ENCODE assay signal across 21 cellular contexts in the genomic region with DNA sequence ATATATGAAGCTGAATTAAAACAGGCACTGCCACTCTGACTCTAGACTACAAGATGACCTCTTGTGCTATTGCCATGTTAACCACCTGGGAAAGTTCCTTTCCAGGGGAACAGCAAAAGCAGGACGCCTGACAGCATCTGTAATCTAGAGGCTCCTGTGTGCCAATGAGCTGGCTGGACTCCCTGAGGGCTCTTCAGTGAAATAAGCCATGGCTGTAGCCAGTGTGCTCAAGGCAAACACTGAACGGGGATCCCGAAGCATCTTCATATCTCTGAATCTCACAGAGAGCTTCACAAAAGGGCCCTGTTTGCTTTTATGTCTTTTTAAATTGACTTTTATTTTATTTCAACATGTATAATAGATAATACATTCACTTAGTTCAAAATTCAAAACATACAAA. TPM values are rescaled to one million over a fixed set of nuclear protein-coding genes. Genes with fewer than 3 reads are reported as not detected.
A peak's percentile ranks its signal among the peaks of the same experiment; 100 is the strongest.
DNase-seq lines count a peak whose midpoint lies in the region; ATAC-seq and TF ChIP-seq lines count a peak whose summit lies in the region.
"Had no signal": no experiment of that assay in that cellular context is flagged by ENCODE, and none has a peak within 500 bp of the region (broad histone marks: within the 10 kb centered on the region; RNA-seq: fewer than 3 reads in every experiment).

No MANE protein-coding gene starts in this region.

- no peak for DNase-seq in HCT116 (ENCODE audit: low read depth, low spot score)
- DNase-seq in NCI-H2029 (lab: John Stamatoyannopoulos, UW) = peak; percentile 62
- DNase-seq in SHP77 (lab: John Stamatoyannopoulos, UW) = peak; percentile 39 to 64
- no peak for DNase-seq in trophoblast cell
- DNase-seq in testis = no peak
- DNase-seq in G401 (ENCODE audit: low spot score) = no peak
- DNase-seq in lower leg skin (ENCODE audit: low spot score in 2 of 2) = no peak
- DNase-seq: DMS153; NCI-H1105 treated with DMSO at 0.1 percent for 48 hours; NCI-H2107; NCI-H748 treated with DMSO at 0.1 percent for 48 hours; NK-92 treated with Interleukin-12 subunit alpha and Interleukin-12 subunit beta, amount 100 ng/mL, for 24 hours had no signal

- peaks cover 33% of the 10 kb centered on the region for H3K79me1 ChIP-seq in trophoblast cell (ENCODE audit: low read length)

- H3K4me2 ChIP-seq in HCT116 (ENCODE audit: low read length) (no peak overlapping the region), trophoblast cell (ENCODE audit: low read length) (no peak overlapping the region)

- H3K79me2 ChIP-seq in HCT116 (ENCODE audit: insufficient read depth, low read length) = no peaks in the 10 kb centered on the region
- H3K79me2 ChIP-seq in trophoblast cell (ENCODE audit: control insufficient read depth, insufficient read depth, low read length, poor library complexity) = peaks cover 4% of the 10 kb centered on the region

- no peak overlapping the region for H2BK5ac ChIP-seq in trophoblast cell (ENCODE audit: low read depth, low read length, poor library complexity)

- POLR2A ChIA-PET in HCT116 (lab: Charles Lee) = no interaction called here

- ATAC-seq in HCT116 = no peak
- ATAC-seq: PC-3, Right ventricle myocardium inferior had no signal

- intact Hi-C loops in HCT116 (cut with micrococcal nuclease) (no loop called here), testis (cut with DNase I; ENCODE audit: low total_unique reads) (no loop called here), lower leg skin (cut with DNase I; ENCODE audit: low total_unique reads) (no loop called here)

- no peak overlapping the region for H4K12ac ChIP-seq in trophoblast cell (ENCODE audit: low read depth, low read length)

- WGBS in trophoblast cell (ENCODE audit: extremely low coverage, insufficient coverage, insufficient read length) = no CpG with 5 or more reads among the region's 3 CpGs
- 85 to 95% methylated on average over 3 of the region's 3 CpGs for WGBS in testis, 2 donors
- 68 to 72% methylated on average over 3 of the region's 3 CpGs for WGBS in lower leg skin, 2 donors

- no peak overlapping the region for H3K14ac ChIP-seq in trophoblast cell (ENCODE audit: low read length)

- RAD21 ChIA-PET in HCT116 (lab: Charles Lee; ENCODE audit: low non-redundant PET in 1 of 2, low total read pairs in 2 of 2, uncharacterized antibody in 2 of 2, unreplicated experiment in 2 of 2) = no interaction called here

- H3K9ac ChIP-seq in HCT116 (ENCODE audit: low read length) = no peak overlapping the region
- no peak overlapping the region for H3K9ac ChIP-seq in trophoblast cell (ENCODE audit: low read length)

- no peak overlapping the region for H2AK5ac ChIP-seq in trophoblast cell (ENCODE audit: low read length)

- H3K18ac ChIP-seq in trophoblast cell (ENCODE audit: low read length) = no peak overlapping the region

- no peaks in the 10 kb centered on the region for H3K9me3 ChIP-seq in HCT116 (ENCODE audit: control insufficient read depth in 1 of 2, insufficient read depth in 1 of 2, low read depth in 1 of 2, low read length in 2 of 2)
- no peaks in the 10 kb centered on the region for H3K9me3 ChIP-seq in trophoblast cell (ENCODE audit: insufficient read depth, low read depth, low read length)
- no peaks in the 10 kb centered on the region for H3K9me3 ChIP-seq in testis

- no peaks in the 10 kb centered on the region; the same call in 1 of the 2 replicates for H3K27me3 ChIP-seq in HCT116 (ENCODE audit: insufficient read depth, low read length)
- no peaks in the 10 kb centered on the region for H3K27me3 ChIP-seq in trophoblast cell (ENCODE audit: insufficient read depth, low read length)
- H3K27me3 ChIP-seq in testis = no peaks in the 10 kb centered on the region

- H3K4me3 ChIP-seq in HCT116 (replicated peaks in 1 of 2; ENCODE audit: low read depth in 1 of 2, low read length in 2 of 2) (no peak overlapping the region), trophoblast cell (ENCODE audit: low read depth, low read length) (no peak overlapping the region), testis (no peak overlapping the region), lower leg skin (ENCODE audit: low read depth, poor library complexity, severe bottlenecking) (no peak overlapping the region)
- H3K4me3 ChIP-seq: GM12878 had no signal

- BruUV-seq in HCT116 (replicated peaks; lab: Mats Ljungman, UMichigan) = no TSS peak

- TF ChIP-seq POLR2A in HCT116 (IDR thresholded peaks at IDR 0.05; ENCODE audit: borderline replicate concordance, extremely low read depth, insufficient read depth, insufficient read length) (no peak), testis (IDR thresholded peaks at IDR 0.05) (no peak), lower leg skin (IDR thresholded peaks at IDR 0.05) (no peak)

- no peak overlapping the region for H3K23ac ChIP-seq in trophoblast cell (ENCODE audit: low read length)

- CTCF ChIA-PET in HCT116 (lab: Charles Lee) = interaction anchor here (1.0 to 1.6 kb wide), 3 partner anchors 10 to 122 kb away, joined by 3 to 5 read pairs (median 4); no protein-coding TSS in a partner anchor

- H4K20me1 ChIP-seq in HCT116 (ENCODE audit: insufficient read depth) = no peaks in the 10 kb centered on the region

- TF ChIP-seq CTCF in HCT116 (IDR thresholded peaks at IDR 0.05 in 2 of 3, conservative IDR thresholded peaks at IDR 0.05 in 1 of 3; ENCODE audit: borderline replicate concordance in 1 of 3, insufficient read depth in 1 of 3, low read depth in 2 of 3, low read length in 2 of 3) = no peak
- no peak for TF ChIP-seq CTCF in testis (IDR thresholded peaks at IDR 0.05)
- TF ChIP-seq CTCF in lower leg skin (IDR thresholded peaks at IDR 0.05) = no peak

- H3K36me3 ChIP-seq in HCT116 (ENCODE audit: control insufficient read depth in 1 of 2, insufficient read depth in 2 of 2, low read length in 2 of 2) = no peaks in the 10 kb centered on the region
- no peaks in the 10 kb centered on the region for H3K36me3 ChIP-seq in trophoblast cell (ENCODE audit: control insufficient read depth in 1 of 2, insufficient read depth in 2 of 2, low read length in 2 of 2)
- no peaks in the 10 kb centered on the region for H3K36me3 ChIP-seq in testis (ENCODE audit: low read depth, missing control alignments)

- H2BK12ac ChIP-seq in trophoblast cell (ENCODE audit: low read length) = no peak overlapping the region

- H2AFZ ChIP-seq in HCT116 (ENCODE audit: low read depth, low read length, poor library complexity, severe bottlenecking) = peak overlapping the region; percentile 7
- H2AFZ ChIP-seq in trophoblast cell (ENCODE audit: insufficient read depth, low read length, poor library complexity) = no peak overlapping the region

- H4K91ac ChIP-seq in trophoblast cell (ENCODE audit: low read depth, low read length) = no peak overlapping the region

- H2BK120ac ChIP-seq in trophoblast cell (ENCODE audit: insufficient read depth, low read length, poor library complexity) = peak overlapping the region; percentile 43

- H3K4ac ChIP-seq in trophoblast cell (ENCODE audit: low read depth, low read length) = no peak overlapping the region

- in situ Hi-C loops in G401 (cut with HindIII; ENCODE audit: low sequenced_read_pairs) = no loop called here

- no peak for TF ChIP-seq RAD21 in HCT116 (IDR thresholded peaks at IDR 0.05; ENCODE audit: low read depth)

- no peak overlapping the region for H4K8ac ChIP-seq in trophoblast cell (ENCODE audit: low read depth, low read length)

- H3K4me1 ChIP-seq in HCT116 (ENCODE audit: control insufficient read depth in 1 of 2, insufficient read depth in 2 of 2, low read length in 2 of 2) (no peaks in the 10 kb centered on the region), trophoblast cell (ENCODE audit: control insufficient read depth in 1 of 2, insufficient read depth in 2 of 2, low read length in 2 of 2) (peaks cover 22 to 40% of the 10 kb centered on the region in 2 experiments), testis (no peaks in the 10 kb centered on the region)

- no peaks in the 10 kb centered on the region for H3K9me2 ChIP-seq in HCT116 (ENCODE audit: insufficient read depth)

- H3K27ac ChIP-seq in HCT116 (ENCODE audit: low read depth, low read length) (no peak overlapping the region), trophoblast cell (ENCODE audit: low read depth, low read length) (peak overlapping the region; percentile 16), testis (no peak overlapping the region)
- H3K27ac ChIP-seq: HL-60 had no signal

TF ChIP-seq in HCT116, 20 proteins besides CTCF, POLR2A, EP300 and RAD21:
- no peak for TF ChIP-seq MAX (IDR thresholded peaks at IDR 0.05)
- no peak for TF ChIP-seq CBX3 (IDR thresholded peaks at IDR 0.05; ENCODE audit: low read depth)
- TF ChIP-seq ZFX (IDR thresholded peaks at IDR 0.05) = no peak
- TF ChIP-seq ZNF274 (IDR thresholded peaks at IDR 0.05; ENCODE audit: low read depth, low read length) = no peak
- no peak for TF ChIP-seq YY1 (IDR thresholded peaks at IDR 0.05; ENCODE audit: extremely low read depth, insufficient replicate concordance, low read depth, low read length)

RNA-seq across cellular contexts. Expression of gene BFSP2, which starts 57.2 kb away (rescaled TPM):
- total RNA-seq in HCT116 (2021; ENCODE audit: unreplicated experiment) = not detected
- polyA plus RNA-seq in HCT116 (2012) = not detected in 2 replicates
- polyA plus RNA-seq in trophoblast cell (2013) = not detected in 2 replicates
- not detected for total RNA-seq in testis
- polyA plus RNA-seq in testis (ENCODE audit: insufficient read depth, low read depth, low replicate concordance) = not detected
- not detected in 2 replicates for total RNA-seq in G401 (2014; rRNA removed; shearing (Covaris generic))
- not detected for total RNA-seq in lower leg skin
- total RNA-seq: Daoy, H1, PC-3, Right ventricle myocardium inferior, RPMI7951, SK-MEL-5 had no signal
- polyA plus RNA-seq: CD14-positive monocyte, H1 had no signal

Comparison
In these comparisons a context has a peak if more than half of its experiments do, and no peak if none do; other contexts are left out.
1. DNase-seq: peak in NCI-H2029 (single experiment) and SHP77 (2 of 2); none in HCT116 (single experiment), trophoblast cell (0 of 2), testis (single experiment), G401 (single experiment) and lower leg skin (0 of 2).